Comparison of ENCODE assay signal across 23 cellular contexts in the genomic region with DNA sequence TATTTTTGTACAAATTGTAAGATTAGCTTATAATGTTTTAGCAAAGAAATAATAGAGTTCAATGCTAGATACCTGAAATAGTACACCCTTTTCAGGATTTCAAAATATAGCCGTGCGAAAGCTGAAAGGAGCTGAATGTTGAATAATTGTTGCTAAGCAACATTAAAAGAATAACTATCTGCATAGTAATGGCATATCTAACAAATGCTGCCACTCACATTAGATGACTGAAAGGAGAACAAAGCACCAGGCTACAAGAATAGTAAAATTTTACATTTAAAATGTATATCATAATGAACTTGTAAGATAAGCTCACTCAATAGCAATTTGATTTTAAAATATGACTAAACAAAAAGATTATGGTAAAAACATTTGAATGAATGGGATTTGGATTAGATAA.
"Had no signal": no experiment of that assay in that cellular context is flagged by ENCODE, and none has a peak within 500 bp of the region (broad histone marks: within the 10 kb centered on the region; RNA-seq: fewer than 3 reads in every experiment).

No MANE protein-coding gene starts in this region.

- H3K4me3 Mint-ChIP-seq: IgD-negative memory B cell had no signal

- FAIRE-seq: HepG2, RCC 7860 had no signal

- H3K36me3 Mint-ChIP-seq: IgD-negative memory B cell had no signal

- DNase-seq: KBM-7, MV-4-11, NCI-H1048, NCI-H1105, NCI-H1436 treated with DMSO at 0.1 percent for 48 hours, NCI-H1694, NCI-H187 treated with DMSO at 0.1 percent for 48 hours, NCI-H2029 treated with DMSO at 0.1 percent for 48 hours, NCI-H2107, NCI-H2171 treated with DMSO at 0.1 percent for 48 hours, NCI-H345, NCI-H446 treated with DMSO at 0.1 percent for 48 hours, NCI-H510A treated with DMSO at 0.1 percent for 48 hours, NCI-H526, NCI-H774, Right ventricle myocardium superior, RPMI8226, SIG-M5 had no signal

- H3K27me3 ChIP-seq: SJSA1 had no signal

- H3K4me1 ChIP-seq: SJSA1 had no signal

- H3K4me1 Mint-ChIP-seq: IgD-negative memory B cell had no signal

- ATAC-seq: HepG2 had no signal

- H3K9me3 ChIP-seq: SJSA1 had no signal

- H3K36me3 ChIP-seq: SJSA1 had no signal

- H3K27ac ChIP-seq: SJSA1, SK-N-MC had no signal

- H3K27ac Mint-ChIP-seq: IgD-negative memory B cell had no signal

- H3K4me3 ChIP-seq: SJSA1, SK-N-MC had no signal
